In the genomic region with DNA sequence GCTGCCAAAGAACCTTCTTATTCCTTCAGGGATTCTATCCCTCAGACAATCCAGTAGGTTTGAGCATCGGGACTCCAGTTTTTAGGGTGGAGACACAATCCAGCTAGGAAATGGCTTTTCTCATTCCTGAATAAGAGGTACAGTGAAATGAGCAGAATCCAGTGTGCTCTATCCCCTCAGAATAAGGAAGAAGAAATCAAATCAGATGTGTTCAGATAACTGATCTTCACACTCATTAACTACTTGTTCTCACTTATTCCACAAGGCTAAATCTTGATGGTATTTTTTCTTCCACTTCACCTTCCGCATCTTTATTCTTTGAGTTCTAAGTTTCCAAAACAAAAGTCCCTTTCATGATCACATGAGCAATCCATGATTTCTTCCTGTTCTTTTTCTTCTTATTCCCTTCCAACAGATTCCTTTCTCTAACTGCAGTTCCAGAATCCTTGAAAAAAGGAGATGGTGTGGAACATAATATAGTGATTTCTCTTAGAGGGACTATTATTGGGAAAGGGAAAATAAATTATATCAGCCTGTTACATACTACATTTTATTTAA, we compare ENCODE assay signal across 2 cellular contexts.
A peak's percentile ranks its signal among the peaks of the same experiment; 100 is the strongest.
TF ChIP-seq lines count a peak whose summit lies in the region.

No MANE protein-coding gene starts in this region.

TF ChIP-seq in HEK293, 187 proteins besides CTCF, POLR2A, EP300 and RAD21:
- TF ChIP-seq MYNN (tag by site-specific recombination; IDR thresholded peaks at IDR 0.05; ENCODE audit: borderline replicate concordance) (0 out of 2 replicates have a peak, but pooled peaks have one; percentile 36), ZNF677 (tag by site-specific recombination; IDR thresholded peaks at IDR 0.05) (no peak), ZFP41 (tag by site-specific recombination; IDR thresholded peaks at IDR 0.05; ENCODE audit: borderline replicate concordance) (no peak), ZBTB17 (tag by site-specific recombination; IDR thresholded peaks at IDR 0.05) (peak; percentile 93), ZNF132 (tag by site-specific recombination; IDR thresholded peaks at IDR 0.05; ENCODE audit: borderline replicate concordance) (no peak), GLIS1 (tag by site-specific recombination; IDR thresholded peaks at IDR 0.05) (no peak), ZNF837 (tag by site-specific recombination; IDR thresholded peaks at IDR 0.05) (no peak)

TF ChIP-seq in GM12878, 131 proteins besides CTCF, POLR2A, EP300 and RAD21:
- no peak for TF ChIP-seq ETV6 (conservative IDR thresholded peaks at IDR 0.05 in 1 of 2, IDR thresholded peaks at IDR 0.05 in 1 of 2; ENCODE audit: borderline replicate concordance in 1 of 2, low read depth in 1 of 2)
- TF ChIP-seq HDGF (IDR thresholded peaks at IDR 0.05), result no peak
- TF ChIP-seq MTA2 (IDR thresholded peaks at IDR 0.05; ENCODE audit: low read depth), result no peak
- no peak for TF ChIP-seq YBX1 (IDR thresholded peaks at IDR 0.05)
- no peak for TF ChIP-seq POLR2AphosphoS5 (IDR thresholded peaks at IDR 0.05; ENCODE audit: low read length)
- no peak for TF ChIP-seq NR2C2 (IDR thresholded peaks at IDR 0.05; ENCODE audit: borderline replicate concordance, control insufficient read depth, insufficient read length, low read depth)
- TF ChIP-seq ZZZ3 (IDR thresholded peaks at IDR 0.05; ENCODE audit: control insufficient read depth, insufficient read length, low read depth), result no peak
- no peak for TF ChIP-seq CHD1 (IDR thresholded peaks at IDR 0.05; ENCODE audit: low read depth, low read length)
- no peak for TF ChIP-seq LARP7 (IDR thresholded peaks at IDR 0.05)
